Comparison of ENCODE assay signal across 10 cellular contexts in the genomic region with DNA sequence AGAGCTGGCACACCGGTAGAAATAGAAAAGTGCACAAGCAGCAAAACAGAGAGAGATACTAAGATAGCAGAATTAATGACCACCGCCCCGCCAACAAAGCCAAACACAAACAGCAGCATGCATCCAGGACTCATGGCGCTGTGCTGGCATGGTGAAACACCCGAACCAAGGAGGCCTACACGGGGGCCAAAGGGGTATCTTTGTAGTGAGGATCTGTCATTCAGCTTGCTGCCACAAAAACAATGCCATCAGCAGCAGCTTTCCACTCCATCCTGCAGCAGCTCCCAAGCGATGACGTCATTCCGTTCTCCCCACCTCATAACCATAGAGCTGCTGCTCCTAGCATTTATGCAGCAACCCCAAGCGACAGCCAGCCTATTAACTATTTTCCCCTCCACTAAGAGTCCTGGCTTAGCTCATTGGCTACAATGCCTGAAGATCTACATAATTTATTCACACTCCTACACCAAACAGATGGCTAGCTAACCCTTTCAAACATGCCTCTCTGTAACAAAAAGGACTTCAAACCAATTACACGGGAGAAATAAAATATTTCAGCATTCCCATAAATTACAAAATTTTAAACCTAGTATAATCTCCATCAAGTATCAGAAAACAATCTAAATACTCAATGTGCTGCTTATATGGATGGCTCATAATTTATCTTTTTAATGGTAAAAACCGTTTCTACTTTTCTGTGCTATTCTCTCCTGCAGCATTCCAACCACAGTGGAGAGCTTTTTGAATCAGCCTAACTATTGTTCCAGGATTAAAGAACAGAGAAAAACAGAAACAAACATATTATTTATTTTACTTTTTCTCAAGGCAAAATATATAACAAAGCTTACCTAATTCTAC.
DNase-seq lines count a peak whose midpoint lies in the region; ATAC-seq and TF ChIP-seq lines count a peak whose summit lies in the region.
"Had no signal": no experiment of that assay in that cellular context is flagged by ENCODE, and none has a peak within 500 bp of the region (broad histone marks: within the 10 kb centered on the region; RNA-seq: fewer than 3 reads in every experiment).

No MANE protein-coding gene starts in this region.

- no peaks in the 10 kb centered on the region for H3K9me3 ChIP-seq in OCI-LY7 (ENCODE audit: low read length)

- H3K36me3 ChIP-seq in OCI-LY7 (ENCODE audit: insufficient read depth, low read length) = peaks cover 13% of the 10 kb centered on the region

- no peaks in the 10 kb centered on the region for H4K20me1 ChIP-seq in OCI-LY7 (ENCODE audit: insufficient read depth, low read length)

- intact Hi-C loops in OCI-LY7 (cut with micrococcal nuclease; ENCODE audit: unreplicated experiment) = no loop called here

- no TSS peak for BruUV-seq in OCI-LY7 (replicated peaks; lab: Mats Ljungman, UMichigan)

- POLR2A ChIA-PET in OCI-LY7 (lab: Charles Lee) = interaction anchor here (0.6 to 2.1 kb wide), 6 partner anchors 8 to 74 kb away, joined by 3 to 6 read pairs (median 4); partner anchors contain the start of gene SPAG9

- TF ChIP-seq CTCF in OCI-LY7 (conservative IDR thresholded peaks at IDR 0.05; ENCODE audit: low read length) = no peak

- DNase-seq in H4 (ENCODE audit: low spot score) (peak; percentile 40), NCI-H82 (lab: John Stamatoyannopoulos, UW) (peak; percentile 100), erythroblast (lab: John Stamatoyannopoulos, UW) (peak; percentile 46 to 55), midbrain (lab: John Stamatoyannopoulos, UW) (peak; percentile 93), OCI-LY7 (ENCODE audit: low spot score) (no peak)
- no peak for DNase-seq in central memory CD4-positive, alpha-beta T cell
- DNase-seq: naive B cell had no signal

- no peak for TF ChIP-seq POLR2A in erythroblast (IDR thresholded peaks at IDR 0.05; ENCODE audit: low read length)

- no peak for ATAC-seq in GM18858 (IDR thresholded peaks at IDR 0.05; ENCODE audit: unreplicated experiment)
- ATAC-seq in GM18498 (IDR thresholded peaks at IDR 0.05; ENCODE audit: unreplicated experiment) = no peak

- H3K4me1 ChIP-seq in OCI-LY7 (ENCODE audit: insufficient read depth, low read length, poor library complexity, severe bottlenecking) = peaks cover 19% of the 10 kb centered on the region

- no peak overlapping the region for H3K4me3 ChIP-seq in OCI-LY7 (ENCODE audit: low read depth, low read length, poor library complexity, severe bottlenecking)

- no peak overlapping the region for H2AFZ ChIP-seq in OCI-LY7 (ENCODE audit: low read length)

- CTCF ChIA-PET in OCI-LY7 (lab: Charles Lee; ENCODE audit: unreplicated experiment) = no interaction called here

- H3K4me2 ChIP-seq in OCI-LY7 (ENCODE audit: low read length) = no peak overlapping the region

- H3K79me2 ChIP-seq in OCI-LY7 (ENCODE audit: insufficient read depth, low read depth, low read length) = peaks cover 32% of the 10 kb centered on the region; the same call in 1 of the 2 replicates

- no peak overlapping the region for H3K27ac ChIP-seq in OCI-LY7 (ENCODE audit: low read depth, low read length, poor library complexity, severe bottlenecking)
- H3K27ac ChIP-seq: HL-60 had no signal

- no peaks in the 10 kb centered on the region for H3K9me2 ChIP-seq in OCI-LY7 (ENCODE audit: insufficient read depth, low read length)

Comparison
In these comparisons a context has a peak if more than half of its experiments do, and no peak if none do; other contexts are left out.
1. DNase-seq: peak in H4 (single experiment), NCI-H82 (single experiment), erythroblast (2 of 2) and midbrain (single experiment); none in OCI-LY7 (single experiment) and central memory CD4-positive, alpha-beta T cell (single experiment).